Comparison of ENCODE assay signal across 12 cellular contexts in the genomic region with DNA sequence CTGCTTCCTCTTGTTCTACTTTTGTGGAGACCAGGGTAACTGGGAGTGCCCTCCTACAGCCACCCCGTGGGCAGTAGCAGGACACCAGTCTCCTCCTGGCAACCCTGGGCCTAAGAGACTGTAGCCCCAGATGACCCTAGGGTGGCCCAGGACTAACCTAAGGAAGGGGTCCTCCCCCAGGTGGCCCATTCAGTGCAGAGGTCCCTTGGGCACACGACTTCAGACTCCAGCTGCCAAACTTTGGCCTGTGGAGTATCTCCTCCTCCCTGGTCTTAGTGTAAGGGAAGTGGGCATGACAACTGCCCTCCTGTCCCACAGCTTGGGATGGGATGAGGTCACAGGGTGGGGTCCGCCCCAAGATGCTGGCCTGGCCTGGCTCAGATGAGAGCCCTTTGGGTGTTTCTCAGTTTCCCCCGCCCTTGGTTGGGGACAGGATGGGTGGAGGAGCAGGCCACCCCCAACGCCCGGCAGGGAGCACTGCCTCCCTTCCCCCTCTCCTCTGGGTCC. TPM values are rescaled to one million over a fixed set of nuclear protein-coding genes. Genes with fewer than 3 reads are reported as not detected.
DNase-seq lines count a peak whose midpoint lies in the region; ATAC-seq, FAIRE-seq and TF ChIP-seq lines count a peak whose summit lies in the region.
"Had no signal": no experiment of that assay in that cellular context is flagged by ENCODE, and none has a peak within 500 bp of the region (broad histone marks: within the 10 kb centered on the region; RNA-seq: fewer than 3 reads in every experiment).

No MANE protein-coding gene starts in this region.

- H3K4me3 ChIP-seq in liver (ENCODE audit: low read depth in 1 of 3, low read length in 3 of 3) (no peak overlapping the region), HepG2 (replicated peaks in 1 of 3; ENCODE audit: insufficient read depth in 1 of 3, low read depth in 2 of 3, low read length in 3 of 3) (no peak overlapping the region), adrenal gland (no peak overlapping the region), mononuclear cell (ENCODE audit: low read length) (peak overlapping the region; percentile 98), MG63 (no peak overlapping the region), body of pancreas (no peak overlapping the region)

- 68% methylated on average over 6 of the region's 6 CpGs for WGBS in liver
- 87% methylated on average over 3 of the region's 6 CpGs for WGBS in HepG2 (ENCODE audit: low lambda C conversion rate)
- 57 to 77% (median 67%) methylated on average over 4 to 6 of the region's 6 CpGs for WGBS in adrenal gland, 4 donors
- WGBS in body of pancreas, 2 donors, result 72 to 86% methylated on average over 5 to 6 of the region's 6 CpGs

- H3K36me3 ChIP-seq in liver (ENCODE audit: control insufficient read depth in 4 of 4, insufficient read depth in 3 of 4, low read depth in 1 of 4, low read length in 3 of 4), result no peaks in the 10 kb centered on the region
- peaks cover 7 to 28% of the 10 kb centered on the region in 2 experiments; a peak in 4 of 5 replicates for H3K36me3 ChIP-seq in HepG2 (replicated peaks in 1 of 2; ENCODE audit: control insufficient read depth in 1 of 2, insufficient read depth in 2 of 2, low read length in 2 of 2)
- no peaks in the 10 kb centered on the region for H3K36me3 ChIP-seq in adrenal gland (replicated peaks in 1 of 2)
- H3K36me3 ChIP-seq in MG63, result peaks cover 62% of the 10 kb centered on the region
- H3K36me3 ChIP-seq in body of pancreas (replicated peaks in 1 of 2; ENCODE audit: insufficient read depth in 1 of 2, low read depth in 2 of 2), result no peaks in the 10 kb centered on the region

- H4K20me1 ChIP-seq in HepG2 (ENCODE audit: insufficient read depth, low read length), result peaks cover 24% of the 10 kb centered on the region

- BruUV-seq in HepG2 (replicated peaks; lab: Mats Ljungman, UMichigan), result no TSS peak

- TF ChIP-seq EP300 in HepG2 (IDR thresholded peaks at IDR 0.05; ENCODE audit: low read depth in 2 of 2, low read length in 2 of 2) (no peak), HepG2 (CRISPR knock-in tag; IDR thresholded peaks at IDR 0.05; ENCODE audit: borderline replicate concordance) (no peak)

- no peak for TF ChIP-seq CTCF in liver (IDR thresholded peaks at IDR 0.05; ENCODE audit: low read depth, low read length, missing input control)
- TF ChIP-seq CTCF in HepG2 (CRISPR knock-in tag; IDR thresholded peaks at IDR 0.05), result no peak
- TF ChIP-seq CTCF in adrenal gland (IDR thresholded peaks at IDR 0.05), result no peak
- no peak for TF ChIP-seq CTCF in body of pancreas (IDR thresholded peaks at IDR 0.05)

- TF ChIP-seq RAD21 in liver (IDR thresholded peaks at IDR 0.05) (no peak), HepG2 (CRISPR knock-in tag; IDR thresholded peaks at IDR 0.05) (no peak)

- H3K27ac ChIP-seq in liver (ENCODE audit: low read depth in 1 of 2, low read length in 2 of 2) (peak overlapping the region; percentile 9 to 49), HepG2 (ENCODE audit: extremely low read length, insufficient read depth, low read length) (no peak overlapping the region), adrenal gland (peak overlapping the region in 3 of 5 donors; percentile 31 to 83 (median 60)), body of pancreas (peak overlapping the region in 2 of 4 donors; percentile 13 to 70)

- in situ Hi-C loops in HepG2 (cut with HindIII; ENCODE audit: extremely low pct_ligation_motif_present, low pct_unique_long_range_greater_than_20kb), result loop anchor here (10.0 kb wide), 1 partner anchor 242 kb away; a partner anchor contains a TSS

- no peak overlapping the region for H2AFZ ChIP-seq in HepG2 (ENCODE audit: low read length)

- H3K27me3 ChIP-seq in liver (ENCODE audit: control insufficient read depth in 4 of 4, insufficient read depth in 4 of 4, low read length in 3 of 4), result no peaks in the 10 kb centered on the region
- no peaks in the 10 kb centered on the region for H3K27me3 ChIP-seq in HepG2 (ENCODE audit: control insufficient read depth in 1 of 2, insufficient read depth in 2 of 2, low read length in 2 of 2)
- no peaks in the 10 kb centered on the region for H3K27me3 ChIP-seq in adrenal gland
- H3K27me3 ChIP-seq in mononuclear cell (ENCODE audit: insufficient read depth, low read length), result no peaks in the 10 kb centered on the region
- no peaks in the 10 kb centered on the region for H3K27me3 ChIP-seq in MG63
- H3K27me3 ChIP-seq in body of pancreas, result no peaks in the 10 kb centered on the region

- H3K4me1 ChIP-seq in liver (ENCODE audit: control insufficient read depth in 4 of 4, insufficient read depth in 4 of 4, low read length in 3 of 4), result peaks cover 19 to 79% (median 58%) of the 10 kb centered on the region in 4 donors
- H3K4me1 ChIP-seq in HepG2 (ENCODE audit: insufficient read depth, low read length), result peaks cover 52% of the 10 kb centered on the region
- peaks cover 29 to 86% of the 10 kb centered on the region in 2 donors for H3K4me1 ChIP-seq in adrenal gland (replicated peaks in 1 of 2)
- H3K4me1 ChIP-seq in mononuclear cell (ENCODE audit: insufficient read depth, low read length), result peaks cover 87% of the 10 kb centered on the region
- peaks cover 40% of the 10 kb centered on the region for H3K4me1 ChIP-seq in body of pancreas

- POLR2A ChIA-PET in HepG2 (lab: Yijun Ruan, JAX), result interaction anchor here (1.4 kb wide), 1 partner anchor 10 kb away, joined by 7 read pairs; no protein-coding TSS in a partner anchor

- H3K4me2 ChIP-seq in HepG2 (ENCODE audit: low read depth, low read length), result no peak overlapping the region

- TF ChIP-seq POLR2A in HepG2 (IDR thresholded peaks at IDR 0.05; ENCODE audit: insufficient read depth in 1 of 2, low read depth in 2 of 2, low read length in 2 of 2) (no peak), adrenal gland (IDR thresholded peaks at IDR 0.05) (no peak), body of pancreas (IDR thresholded peaks at IDR 0.05) (no peak)

- no peak for DNase-seq in HepG2 (ENCODE audit: low spot score)
- DNase-seq in adrenal gland, result no peak
- no peak for DNase-seq in SIG-M5 (lab: John Stamatoyannopoulos, UW)
- no peak for DNase-seq in MG63
- no peak for DNase-seq in NCI-H774 (lab: John Stamatoyannopoulos, UW)
- DNase-seq in body of pancreas, result no peak
- DNase-seq: COR-L47, NCI-H69 had no signal

- H3K9ac ChIP-seq in liver (ENCODE audit: low read depth in 1 of 2, low read length in 2 of 2) (no peak overlapping the region), HepG2 (ENCODE audit: insufficient read depth, low read depth, low read length) (no peak overlapping the region)

- ATAC-seq in HepG2 (no peak), body of pancreas (no peak)

- no peak for FAIRE-seq in HepG2 (lab: Jason Lieb, UNC)
- FAIRE-seq: endothelial cell of umbilical vein had no signal

- H3K9me3 ChIP-seq in liver (ENCODE audit: control insufficient read depth in 4 of 4, low read length in 3 of 4) (no peaks in the 10 kb centered on the region), HepG2 (ENCODE audit: low read length) (no peaks in the 10 kb centered on the region), adrenal gland (replicated peaks in 1 of 3) (no peaks in the 10 kb centered on the region), mononuclear cell (ENCODE audit: low read depth, low read length) (no peaks in the 10 kb centered on the region), MG63 (no peaks in the 10 kb centered on the region), body of pancreas (no peaks in the 10 kb centered on the region)

- H3K79me2 ChIP-seq in HepG2 (ENCODE audit: insufficient read depth, low read length), result peaks cover 60% of the 10 kb centered on the region

- CTCF ChIA-PET in HepG2 (lab: Yijun Ruan, JAX; ENCODE audit: low intra/inter-chr PET ratio, low total read pairs), result no interaction called here

- intact Hi-C loops in HepG2 (cut with micrococcal nuclease; ENCODE audit: unreplicated experiment), result loop anchor here (1.0 kb wide), 1 partner anchor 15 kb away; no protein-coding TSS in a partner anchor
- intact Hi-C loops in adrenal gland (cut with DNase I), result no loop called here
- intact Hi-C loops in body of pancreas (cut with DNase I), result no loop called here

RNA-seq across cellular contexts. Expression of a gene that starts 4.8 kb away (rescaled TPM):
- total RNA-seq in liver (10 to 100 TPM; 19.0 to 41.7 TPM), HepG2 (2016; rRNA removed; fragmentation: Illumina TruSeq; extraction: Trizol) (20.6 and 21.3 TPM in 2 replicates), adrenal gland (10 to 100 TPM; 13.8 to 59.4 (median 30.1) TPM), mononuclear cell (84.8 TPM), body of pancreas (10 to 100 TPM; 11.2 to 15.2 TPM)
- polyA plus RNA-seq in liver (10 to 100 TPM in 1 of 2 donors, 1 to 10 TPM in 1; 6.9 to 29.3 TPM), HepG2 (2011; rRNA removed) (12.5 and 18.8 TPM in 2 replicates), adrenal gland (10 to 100 TPM; 20.5 to 46.4 (median 25.8) TPM)
- total RNA-seq in HepG2 (2016; cell fraction: cytosol; rRNA removed; fragmentation: Illumina TruSeq; extraction: Trizol; ENCODE audit: low read depth), result 8.5 and 9.2 TPM in 2 replicates
- total RNA-seq in HepG2 (2016; cell fraction: insoluble cytoplasmic fraction; rRNA removed; fragmentation: Illumina TruSeq; extraction: Trizol), result 17.5 and 21.5 TPM in 2 replicates
- total RNA-seq in HepG2 (2016; cell fraction: membrane; rRNA removed; fragmentation: Illumina TruSeq; extraction: Trizol), result 24.6 and 31.5 TPM in 2 replicates
- total RNA-seq in HepG2 (2016; cell fraction: nucleus; rRNA removed; fragmentation: Illumina TruSeq; extraction: Trizol), result 22.6 and 23.4 TPM in 2 replicates
- 13.9 and 14.0 TPM in 2 replicates for polyA plus RNA-seq in HepG2 (2011; cell fraction: cytosol; rRNA removed)
- 67.4 and 72.0 TPM in 2 replicates for polyA plus RNA-seq in HepG2 (2011; cell fraction: nucleus; rRNA removed)
- polyA plus RNA-seq in HepG2 (2012), result 26.5 and 39.5 TPM in 2 replicates
- polyA plus RNA-seq in HepG2 (2016; cell fraction: cytosol; fragmentation: Illumina TruSeq; extraction: Trizol; ENCODE audit: low read depth), result 10.3 and 12.4 TPM in 2 replicates
- 42.9 and 49.6 TPM in 2 replicates for polyA plus RNA-seq in HepG2 (2016; cell fraction: insoluble cytoplasmic fraction; fragmentation: Illumina TruSeq; extraction: Trizol; ENCODE audit: low read depth)
- polyA plus RNA-seq in HepG2 (2016; cell fraction: membrane; fragmentation: Illumina TruSeq; extraction: Trizol; ENCODE audit: low read depth), result 24.4 and 34.3 TPM in 2 replicates
- polyA plus RNA-seq in HepG2 (2016; cell fraction: nucleus; fragmentation: Illumina TruSeq; extraction: Trizol; ENCODE audit: insufficient read depth, low read depth), result 80.5 and 84.1 TPM in 2 replicates
- 34.0 and 51.8 TPM in 2 replicates for polyA minus RNA-seq in HepG2 (2011; rRNA and poly(A)+ RNA removed; ENCODE audit: low replicate concordance)
- 19.3 and 20.3 TPM in 2 replicates for polyA minus RNA-seq in HepG2 (2011; cell fraction: cytosol; rRNA and poly(A)+ RNA removed)
- polyA minus RNA-seq in HepG2 (2011; cell fraction: nucleus; rRNA and poly(A)+ RNA removed), result 23.4 and 28.1 TPM in 2 replicates
- 42.0 and 57.2 TPM in 2 replicates for total RNA-seq in MG63 (2014; rRNA removed; shearing (Covaris generic); ENCODE audit: low replicate concordance)

RNA-seq across cellular contexts. Expression of a gene that starts 25.9 kb away (rescaled TPM):
- under 1 TPM in 1 of 2 donors, not detected in 1; 0.08 TPM for total RNA-seq in liver
- not detected for polyA plus RNA-seq in liver
- total RNA-seq in HepG2 (2016; rRNA removed; fragmentation: Illumina TruSeq; extraction: Trizol), result not detected in 2 replicates
- total RNA-seq in HepG2 (2016; cell fraction: cytosol; rRNA removed; fragmentation: Illumina TruSeq; extraction: Trizol; ENCODE audit: low read depth), result not detected in 2 replicates
- total RNA-seq in HepG2 (2016; cell fraction: insoluble cytoplasmic fraction; rRNA removed; fragmentation: Illumina TruSeq; extraction: Trizol), result not detected in 2 replicates
- total RNA-seq in HepG2 (2016; cell fraction: membrane; rRNA removed; fragmentation: Illumina TruSeq; extraction: Trizol), result not detected in 2 replicates
- not detected in 2 replicates for total RNA-seq in HepG2 (2016; cell fraction: nucleus; rRNA removed; fragmentation: Illumina TruSeq; extraction: Trizol)
- not detected in 2 replicates for polyA plus RNA-seq in HepG2 (2011; rRNA removed)
- not detected in 2 replicates for polyA plus RNA-seq in HepG2 (2011; cell fraction: cytosol; rRNA removed)
- polyA plus RNA-seq in HepG2 (2011; cell fraction: nucleus; rRNA removed), result 0.17 and 0.26 TPM in 2 replicates
- polyA plus RNA-seq in HepG2 (2012), result not detected in 2 replicates
- polyA plus RNA-seq in HepG2 (2016; cell fraction: cytosol; fragmentation: Illumina TruSeq; extraction: Trizol; ENCODE audit: low read depth), result not detected in 2 replicates
- polyA plus RNA-seq in HepG2 (2016; cell fraction: insoluble cytoplasmic fraction; fragmentation: Illumina TruSeq; extraction: Trizol; ENCODE audit: low read depth), result not detected in 2 replicates
- not detected in 2 replicates for polyA plus RNA-seq in HepG2 (2016; cell fraction: membrane; fragmentation: Illumina TruSeq; extraction: Trizol; ENCODE audit: low read depth)
- polyA plus RNA-seq in HepG2 (2016; cell fraction: nucleus; fragmentation: Illumina TruSeq; extraction: Trizol; ENCODE audit: insufficient read depth, low read depth), result not detected in 2 replicates
- polyA minus RNA-seq in HepG2 (2011; rRNA and poly(A)+ RNA removed; ENCODE audit: low replicate concordance), result 0.07 TPM in 1 of 2 replicates, not detected in the other
- not detected in 2 replicates for polyA minus RNA-seq in HepG2 (2011; cell fraction: cytosol; rRNA and poly(A)+ RNA removed)
- polyA minus RNA-seq in HepG2 (2011; cell fraction: nucleus; rRNA and poly(A)+ RNA removed), result not detected in 2 replicates
- total RNA-seq in adrenal gland, result 10 to 100 TPM in 1 of 8 donors, 1 to 10 TPM in 6, not detected in 1; 1.6 to 11.2 (median 5.1) TPM
- polyA plus RNA-seq in adrenal gland, result 10 to 100 TPM in 1 of 3 donors, 1 to 10 TPM in 1, under 1 TPM in 1; 0.88 to 12.5 (median 7.3) TPM
- total RNA-seq in mononuclear cell, result 0.21 TPM
- not detected in 2 replicates for total RNA-seq in MG63 (2014; rRNA removed; shearing (Covaris generic); ENCODE audit: low replicate concordance)
- not detected for total RNA-seq in body of pancreas
- total RNA-seq: endothelial cell of umbilical vein had no signal
- polyA plus RNA-seq: endothelial cell of umbilical vein, neural cell had no signal

RNA-seq across cellular contexts. Expression of a gene that starts 38.1 kb away (rescaled TPM):
- total RNA-seq in liver (10 to 100 TPM in 1 of 2 donors, not detected in 1; 32.5 TPM), HepG2 (2016; rRNA removed; fragmentation: Illumina TruSeq; extraction: Trizol) (not detected in 2 replicates), adrenal gland (not detected), mononuclear cell (not detected), body of pancreas (not detected)
- polyA plus RNA-seq in liver (10 to 100 TPM; 21.8 to 31.7 TPM), HepG2 (2011; rRNA removed) (0.07 and 0.09 TPM in 2 replicates), adrenal gland (not detected)
- not detected in 2 replicates for total RNA-seq in HepG2 (2016; cell fraction: cytosol; rRNA removed; fragmentation: Illumina TruSeq; extraction: Trizol; ENCODE audit: low read depth)
- total RNA-seq in HepG2 (2016; cell fraction: insoluble cytoplasmic fraction; rRNA removed; fragmentation: Illumina TruSeq; extraction: Trizol), result not detected in 2 replicates
- total RNA-seq in HepG2 (2016; cell fraction: membrane; rRNA removed; fragmentation: Illumina TruSeq; extraction: Trizol), result not detected in 2 replicates
- not detected in 2 replicates for total RNA-seq in HepG2 (2016; cell fraction: nucleus; rRNA removed; fragmentation: Illumina TruSeq; extraction: Trizol)
- polyA plus RNA-seq in HepG2 (2011; cell fraction: cytosol; rRNA removed), result 0.03 and 0.13 TPM in 2 replicates
- 0.03 TPM in 1 of 2 replicates, not detected in the other for polyA plus RNA-seq in HepG2 (2011; cell fraction: nucleus; rRNA removed)
- 0.12 and 0.23 TPM in 2 replicates for polyA plus RNA-seq in HepG2 (2012)
- not detected in 2 replicates for polyA plus RNA-seq in HepG2 (2016; cell fraction: cytosol; fragmentation: Illumina TruSeq; extraction: Trizol; ENCODE audit: low read depth)
- polyA plus RNA-seq in HepG2 (2016; cell fraction: insoluble cytoplasmic fraction; fragmentation: Illumina TruSeq; extraction: Trizol; ENCODE audit: low read depth), result not detected in 2 replicates
- polyA plus RNA-seq in HepG2 (2016; cell fraction: membrane; fragmentation: Illumina TruSeq; extraction: Trizol; ENCODE audit: low read depth), result not detected in 2 replicates
- polyA plus RNA-seq in HepG2 (2016; cell fraction: nucleus; fragmentation: Illumina TruSeq; extraction: Trizol; ENCODE audit: insufficient read depth, low read depth), result not detected in 2 replicates
- polyA minus RNA-seq in HepG2 (2011; rRNA and poly(A)+ RNA removed; ENCODE audit: low replicate concordance), result 0.05 TPM in 1 of 2 replicates, not detected in the other
- polyA minus RNA-seq in HepG2 (2011; cell fraction: cytosol; rRNA and poly(A)+ RNA removed), result not detected in 2 replicates
- not detected in 2 replicates for polyA minus RNA-seq in HepG2 (2011; cell fraction: nucleus; rRNA and poly(A)+ RNA removed)
- 0.23 TPM in 1 of 2 replicates, not detected in the other for total RNA-seq in MG63 (2014; rRNA removed; shearing (Covaris generic); ENCODE audit: low replicate concordance)
- total RNA-seq: endothelial cell of umbilical vein had no signal
- polyA plus RNA-seq: endothelial cell of umbilical vein, neural cell had no signal

RNA-seq across cellular contexts. Expression of a gene that starts 39.7 kb away (rescaled TPM):
- total RNA-seq in liver, result not detected
- not detected for polyA plus RNA-seq in liver
- total RNA-seq in HepG2 (2016; rRNA removed; fragmentation: Illumina TruSeq; extraction: Trizol), result not detected in 2 replicates
- not detected in 2 replicates for total RNA-seq in HepG2 (2016; cell fraction: cytosol; rRNA removed; fragmentation: Illumina TruSeq; extraction: Trizol; ENCODE audit: low read depth)
- not detected in 2 replicates for total RNA-seq in HepG2 (2016; cell fraction: insoluble cytoplasmic fraction; rRNA removed; fragmentation: Illumina TruSeq; extraction: Trizol)
- total RNA-seq in HepG2 (2016; cell fraction: membrane; rRNA removed; fragmentation: Illumina TruSeq; extraction: Trizol), result not detected in 2 replicates
- not detected in 2 replicates for total RNA-seq in HepG2 (2016; cell fraction: nucleus; rRNA removed; fragmentation: Illumina TruSeq; extraction: Trizol)
- polyA plus RNA-seq in HepG2 (2011; rRNA removed), result not detected in 2 replicates
- polyA plus RNA-seq in HepG2 (2011; cell fraction: cytosol; rRNA removed), result not detected in 2 replicates
- polyA plus RNA-seq in HepG2 (2011; cell fraction: nucleus; rRNA removed), result 0.05 TPM in 1 of 2 replicates, not detected in the other
- polyA plus RNA-seq in HepG2 (2012), result not detected in 2 replicates
- polyA plus RNA-seq in HepG2 (2016; cell fraction: cytosol; fragmentation: Illumina TruSeq; extraction: Trizol; ENCODE audit: low read depth), result not detected in 2 replicates
- not detected in 2 replicates for polyA plus RNA-seq in HepG2 (2016; cell fraction: insoluble cytoplasmic fraction; fragmentation: Illumina TruSeq; extraction: Trizol; ENCODE audit: low read depth)
- not detected in 2 replicates for polyA plus RNA-seq in HepG2 (2016; cell fraction: membrane; fragmentation: Illumina TruSeq; extraction: Trizol; ENCODE audit: low read depth)
- polyA plus RNA-seq in HepG2 (2016; cell fraction: nucleus; fragmentation: Illumina TruSeq; extraction: Trizol; ENCODE audit: insufficient read depth, low read depth), result not detected in 2 replicates
- not detected in 2 replicates for polyA minus RNA-seq in HepG2 (2011; rRNA and poly(A)+ RNA removed; ENCODE audit: low replicate concordance)
- polyA minus RNA-seq in HepG2 (2011; cell fraction: cytosol; rRNA and poly(A)+ RNA removed), result not detected in 2 replicates
- polyA minus RNA-seq in HepG2 (2011; cell fraction: nucleus; rRNA and poly(A)+ RNA removed), result not detected in 2 replicates
- total RNA-seq in adrenal gland, result 1 to 10 TPM in 2 of 8 donors, under 1 TPM in 4, not detected in 2; 0.51 to 3.6 (median 0.75) TPM
- polyA plus RNA-seq in adrenal gland, result 10 to 100 TPM in 2 of 3 donors, 1 to 10 TPM in 1; 1.1 to 24.1 (median 24.0) TPM
- total RNA-seq in mononuclear cell, result not detected
- not detected in 2 replicates for total RNA-seq in MG63 (2014; rRNA removed; shearing (Covaris generic); ENCODE audit: low replicate concordance)
- total RNA-seq in body of pancreas, result not detected
- total RNA-seq: endothelial cell of umbilical vein had no signal
- polyA plus RNA-seq: endothelial cell of umbilical vein had no signal

RNA-seq across cellular contexts. Expression of a gene that starts 56.2 kb away (rescaled TPM):
- total RNA-seq in liver (10 to 100 TPM; 15.4 to 35.5 TPM), HepG2 (2016; rRNA removed; fragmentation: Illumina TruSeq; extraction: Trizol) (8.2 and 15.2 TPM in 2 replicates), adrenal gland (10 to 100 TPM; 30.1 to 83.6 (median 52.5) TPM), mononuclear cell (25.6 TPM), body of pancreas (10 to 100 TPM; 74.2 to 76.3 TPM)
- polyA plus RNA-seq in liver (10 to 100 TPM; 13.1 to 27.5 TPM), HepG2 (2011; rRNA removed) (23.7 and 25.1 TPM in 2 replicates), adrenal gland (100 to 1,000 TPM in 2 of 3 donors, 10 to 100 TPM in 1; 21.7 to 126 (median 124) TPM)
- total RNA-seq in HepG2 (2016; cell fraction: cytosol; rRNA removed; fragmentation: Illumina TruSeq; extraction: Trizol; ENCODE audit: low read depth), result 7.6 and 8.1 TPM in 2 replicates
- 8.9 and 14.6 TPM in 2 replicates for total RNA-seq in HepG2 (2016; cell fraction: insoluble cytoplasmic fraction; rRNA removed; fragmentation: Illumina TruSeq; extraction: Trizol)
- total RNA-seq in HepG2 (2016; cell fraction: membrane; rRNA removed; fragmentation: Illumina TruSeq; extraction: Trizol), result 17.8 and 17.9 TPM in 2 replicates
- 13.8 and 17.0 TPM in 2 replicates for total RNA-seq in HepG2 (2016; cell fraction: nucleus; rRNA removed; fragmentation: Illumina TruSeq; extraction: Trizol)
- 10.1 and 12.4 TPM in 2 replicates for polyA plus RNA-seq in HepG2 (2011; cell fraction: cytosol; rRNA removed)
- polyA plus RNA-seq in HepG2 (2011; cell fraction: nucleus; rRNA removed), result 149 and 163 TPM in 2 replicates
- polyA plus RNA-seq in HepG2 (2012), result 11.8 and 16.1 TPM in 2 replicates
- polyA plus RNA-seq in HepG2 (2016; cell fraction: cytosol; fragmentation: Illumina TruSeq; extraction: Trizol; ENCODE audit: low read depth), result 9.7 and 10.4 TPM in 2 replicates
- polyA plus RNA-seq in HepG2 (2016; cell fraction: insoluble cytoplasmic fraction; fragmentation: Illumina TruSeq; extraction: Trizol; ENCODE audit: low read depth), result 7.6 and 10.2 TPM in 2 replicates
- 15.2 and 26.1 TPM in 2 replicates for polyA plus RNA-seq in HepG2 (2016; cell fraction: membrane; fragmentation: Illumina TruSeq; extraction: Trizol; ENCODE audit: low read depth)
- polyA plus RNA-seq in HepG2 (2016; cell fraction: nucleus; fragmentation: Illumina TruSeq; extraction: Trizol; ENCODE audit: insufficient read depth, low read depth), result 43.8 and 44.9 TPM in 2 replicates
- polyA minus RNA-seq in HepG2 (2011; rRNA and poly(A)+ RNA removed; ENCODE audit: low replicate concordance), result 13.8 and 70.3 TPM in 2 replicates
- polyA minus RNA-seq in HepG2 (2011; cell fraction: cytosol; rRNA and poly(A)+ RNA removed), result 4.8 and 5.1 TPM in 2 replicates
- polyA minus RNA-seq in HepG2 (2011; cell fraction: nucleus; rRNA and poly(A)+ RNA removed), result 11.6 and 13.2 TPM in 2 replicates
- 14.5 and 19.5 TPM in 2 replicates for total RNA-seq in MG63 (2014; rRNA removed; shearing (Covaris generic); ENCODE audit: low replicate concordance)
